In genomic region chr6:15588966-15589634, GRCh38 we compare ENCODE assay signal across 15 cellular contexts.
DNase-seq lines count a peak whose midpoint lies in the region; ATAC-seq, FAIRE-seq and TF ChIP-seq lines count a peak whose summit lies in the region.
"Had no signal": no experiment of that assay in that cellular context is flagged by ENCODE, and none has a peak within 500 bp of the region (broad histone marks: within the 10 kb centered on the region; RNA-seq: fewer than 3 reads in every experiment).

No MANE protein-coding gene starts in this region.

- H3K4me3 ChIP-seq in left ventricle myocardium inferior = no peak overlapping the region

- TF ChIP-seq CTCF in left ventricle myocardium inferior (IDR thresholded peaks at IDR 0.05; ENCODE audit: borderline replicate concordance) (no peak), GM10248 (IDR thresholded peaks at IDR 0.05; ENCODE audit: control extremely low read depth, extremely low read depth, low read depth, missing control alignments) (no peak)

- DNase-seq in AG08395 (ENCODE audit: low spot score) (peak; percentile 69), GM12891 (ENCODE audit: insufficient read length, low spot score) (no peak), glomerular visceral epithelial cell (ENCODE audit: extremely low spot score) (peak; percentile 61), left ventricle myocardium inferior (no peak), SHP77 treated with DMSO at 0.1 percent for 48 hours (lab: John Stamatoyannopoulos, UW) (no peak), GM10248 (ENCODE audit: extremely low spot score) (no peak)
- peak; percentile 49 to 61 for DNase-seq in activated T-cell treated with anti-CD3 and anti-CD28 coated beads, Interleukin-2, amount 50 U/mL, for 72 hours
- DNase-seq: activated effector memory CD4-positive, alpha-beta T cell treated with anti-CD3 and anti-CD28 coated beads, Interleukin-2, amount 50 U/mL, for 16 hours; effector memory CD4-positive, alpha-beta T cell; GOT3; immature natural killer cell; MM.1S; NCI-H774 had no signal

- no peaks in the 10 kb centered on the region for H3K27me3 ChIP-seq in left ventricle myocardium inferior (ENCODE audit: low read depth)

- H3K4me1 ChIP-seq in left ventricle myocardium inferior = peaks cover 26% of the 10 kb centered on the region

- no peaks in the 10 kb centered on the region for H3K9me3 Mint-ChIP-seq in activated T-cell treated with anti-CD3 and anti-CD28 coated beads, Interleukin-2, amount 50 U/mL, for 72 hours
- H3K9me3 Mint-ChIP-seq: immature natural killer cell; T-helper 1 cell treated with Interleukin-12 subunit alpha and Interleukin-12 subunit beta and Interleukin-4 antibody, amounts not matched to agents 30 μg/mL and 1 μg/mL, for 36 hours had no signal

- CTCF ChIA-PET in GM10248 (lab: Yijun Ruan, JAX) = interaction anchor here (1.1 kb wide), 1 partner anchor 31 kb away, joined by 3 read pairs; no protein-coding TSS in a partner anchor

- H3K36me3 ChIP-seq in left ventricle myocardium inferior = no peaks in the 10 kb centered on the region

- H3K27me3 Mint-ChIP-seq in activated T-cell treated with anti-CD3 and anti-CD28 coated beads, Interleukin-2, amount 50 U/mL, for 72 hours (ENCODE audit: low read depth) = no peaks in the 10 kb centered on the region

- FAIRE-seq in GM12891 (lab: Jason Lieb, UNC) = peak; percentile 75

- H3K36me3 Mint-ChIP-seq in activated T-cell treated with anti-CD3 and anti-CD28 coated beads, Interleukin-2, amount 50 U/mL, for 72 hours (ENCODE audit: insufficient read depth in 2 of 2) = peaks cover 0 to 4% of the 10 kb centered on the region in 2 donors
- H3K36me3 Mint-ChIP-seq: immature natural killer cell had no signal

- no peak for TF ChIP-seq POLR2A in GM12891 (IDR thresholded peaks at IDR 0.05; ENCODE audit: low read depth, low read length)

- no peaks in the 10 kb centered on the region for H3K9me3 ChIP-seq in left ventricle myocardium inferior (replicated peaks)

- POLR2A ChIA-PET in GM10248 (lab: Yijun Ruan, JAX) = no interaction called here

- no peak overlapping the region for H3K27ac ChIP-seq in left ventricle myocardium inferior (replicated peaks)

- peak overlapping the region in 1 of 2 donors; percentile 8 for H3K4me3 Mint-ChIP-seq in activated T-cell treated with anti-CD3 and anti-CD28 coated beads, Interleukin-2, amount 50 U/mL, for 72 hours
- H3K4me3 Mint-ChIP-seq: immature natural killer cell; T-helper 1 cell treated with Interleukin-12 subunit alpha and Interleukin-12 subunit beta and Interleukin-4 antibody, amounts not matched to agents 30 μg/mL and 1 μg/mL, for 36 hours had no signal

- H3K4me1 Mint-ChIP-seq in activated T-cell treated with anti-CD3 and anti-CD28 coated beads, Interleukin-2, amount 50 U/mL, for 72 hours (ENCODE audit: low read depth) = peaks cover 40% of the 10 kb centered on the region

- ATAC-seq in activated T-cell treated with anti-CD3 and anti-CD28 coated beads, Interleukin-2, amount 50 U/mL, for 72 hours (replicated peaks in 1 of 2) = peak; percentile 98
- no peak for ATAC-seq in GM19328 (IDR thresholded peaks at IDR 0.05; ENCODE audit: unreplicated experiment)

- intact Hi-C loops in left ventricle myocardium inferior (cut with micrococcal nuclease) = no loop called here

- no peak overlapping the region for H3K27ac Mint-ChIP-seq in activated T-cell treated with anti-CD3 and anti-CD28 coated beads, Interleukin-2, amount 50 U/mL, for 72 hours
- H3K27ac Mint-ChIP-seq: T-helper 1 cell treated with Interleukin-12 subunit alpha and Interleukin-12 subunit beta and Interleukin-4 antibody, amounts not matched to agents 30 μg/mL and 1 μg/mL, for 36 hours had no signal

TF ChIP-seq in GM12891, 5 proteins besides CTCF, POLR2A, EP300 and RAD21:
- no peak for TF ChIP-seq POLR2AphosphoS5 (IDR thresholded peaks at IDR 0.05; ENCODE audit: low read depth, low read length)
- 0 out of 2 replicates have a peak, but pooled peaks have one; percentile 41 for TF ChIP-seq POU2F2 (IDR thresholded peaks at IDR 0.05; ENCODE audit: low read depth, low read length)

Comparison
In these comparisons a context has a peak if more than half of its experiments do, and no peak if none do; other contexts are left out.
1. DNase-seq: peak in AG08395 (single experiment), activated T-cell treated with anti-CD3 and anti-CD28 coated beads, Interleukin-2, amount 50 U/mL, for 72 hours (2 of 2) and glomerular visceral epithelial cell (single experiment); none in GM12891 (single experiment), left ventricle myocardium inferior (single experiment), SHP77 treated with DMSO at 0.1 percent for 48 hours (single experiment) and GM10248 (single experiment).